Comparison of ENCODE assay signal across 9 cellular contexts in the genomic region with DNA sequence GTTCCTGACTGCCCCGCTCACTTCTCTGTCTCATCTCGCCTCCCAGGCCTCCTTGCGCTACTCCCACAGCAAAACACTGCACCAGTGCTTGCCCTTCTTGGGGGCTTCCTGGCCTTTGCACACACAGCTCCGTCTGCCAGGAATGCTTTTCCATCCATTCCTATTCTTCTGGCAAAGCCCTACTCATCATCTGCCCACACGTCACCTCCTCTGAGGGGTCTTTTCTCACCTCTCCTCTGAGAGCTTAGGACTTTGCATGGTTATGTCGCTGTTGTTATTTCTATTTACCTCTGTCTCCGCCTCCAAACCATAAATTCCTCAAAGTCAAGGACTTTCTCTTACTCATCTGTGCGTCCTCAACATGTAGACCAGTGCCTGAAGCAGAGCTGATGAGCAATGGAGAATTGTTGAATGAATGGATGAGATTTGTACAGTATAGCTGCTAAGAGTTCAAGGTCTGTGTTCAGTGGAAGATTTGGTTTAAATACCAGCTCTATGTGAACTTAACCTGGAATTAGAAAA. TPM values are rescaled to one million over a fixed set of nuclear protein-coding genes. Genes with fewer than 3 reads are reported as not detected.
DNase-seq lines count a peak whose midpoint lies in the region; ATAC-seq, FAIRE-seq and TF ChIP-seq lines count a peak whose summit lies in the region.
"Had no signal": no experiment of that assay in that cellular context is flagged by ENCODE, and none has a peak within 500 bp of the region (broad histone marks: within the 10 kb centered on the region; RNA-seq: fewer than 3 reads in every experiment).

No MANE protein-coding gene starts in this region.

- peak in 1 of 2 donors; percentile 66 for TF ChIP-seq POLR2A in tibial nerve (IDR thresholded peaks at IDR 0.05)

- CTCF ChIA-PET in activated naive CD4-positive, alpha-beta T cell treated with anti-CD3 and anti-CD28 coated beads, Interleukin-2, amount 10 ng/mL, durations not matched to agents 7 days and 5 days (lab: Charles Lee) = interaction anchor here (0.6 to 13.0 kb wide), 6 partner anchors 9 to 58 kb away, joined by 3 to 189 read pairs (median 28); a partner anchor contains a TSS

- peaks cover 64% of the 10 kb centered on the region for H3K4me1 Mint-ChIP-seq in activated naive CD4-positive, alpha-beta T cell treated with anti-CD3 and anti-CD28 coated beads, Interleukin-2, amount 10 ng/mL, durations not matched to agents 7 days and 5 days

- H3K27me3 ChIP-seq in bronchial epithelial cell (ENCODE audit: control insufficient read depth, insufficient read depth, low read length) = no peaks in the 10 kb centered on the region
- H3K27me3 ChIP-seq in muscle layer of duodenum (ENCODE audit: low read depth, low read length) = no peaks in the 10 kb centered on the region
- H3K27me3 ChIP-seq in tibial nerve = no peaks in the 10 kb centered on the region

- H3K4me1 ChIP-seq in muscle layer of duodenum (ENCODE audit: control insufficient read depth in 1 of 2, insufficient read depth in 2 of 2, low read length in 2 of 2) (peaks cover 38 to 39% of the 10 kb centered on the region in 2 donors), tibial nerve (peaks cover 4 to 63% (median 44%) of the 10 kb centered on the region in 4 donors)

- no peaks in the 10 kb centered on the region for H3K9me3 Mint-ChIP-seq in activated naive CD4-positive, alpha-beta T cell treated with anti-CD3 and anti-CD28 coated beads, Interleukin-2, amount 10 ng/mL, durations not matched to agents 7 days and 5 days

- H3K9me3 ChIP-seq in muscle layer of duodenum (ENCODE audit: control insufficient read depth in 1 of 2, low read length in 2 of 2) (no peaks in the 10 kb centered on the region), tibial nerve (no peaks in the 10 kb centered on the region)

- no peaks in the 10 kb centered on the region for H3K36me3 Mint-ChIP-seq in activated naive CD4-positive, alpha-beta T cell treated with anti-CD3 and anti-CD28 coated beads, Interleukin-2, amount 10 ng/mL, durations not matched to agents 7 days and 5 days

- TF ChIP-seq CTCF in bronchial epithelial cell (IDR thresholded peaks at IDR 0.05; ENCODE audit: insufficient read depth, low read length, severe bottlenecking) (no peak), tibial nerve (IDR thresholded peaks at IDR 0.05) (peak in 1 of 5 experiments; percentile 6)

- peak overlapping the region; percentile 13 for H3K27ac Mint-ChIP-seq in activated naive CD4-positive, alpha-beta T cell treated with anti-CD3 and anti-CD28 coated beads, Interleukin-2, amount 10 ng/mL, durations not matched to agents 7 days and 5 days

- DNase-seq in activated naive CD4-positive, alpha-beta T cell treated with anti-CD3 and anti-CD28 coated beads, Interleukin-2, amount 10 ng/mL, durations not matched to agents 7 days and 5 days = no peak
- no peak for DNase-seq in activated naive CD4-positive, alpha-beta T cell treated with anti-CD3 and anti-CD28 coated beads, Interleukin-2, amount 50 U/mL, for 16 hours
- peak; percentile 65 for DNase-seq in bronchial epithelial cell (ENCODE audit: low read depth)
- no peak for DNase-seq in tibial nerve (ENCODE audit: low spot score in 2 of 2)
- DNase-seq in midbrain (lab: John Stamatoyannopoulos, UW) = no peak
- no peak for DNase-seq in SIG-M5 treated with dmso at 0.1 percent for 504 hours (lab: John Stamatoyannopoulos, UW; ENCODE audit: unreplicated experiment)

- no peaks in the 10 kb centered on the region for H3K27me3 Mint-ChIP-seq in activated naive CD4-positive, alpha-beta T cell treated with anti-CD3 and anti-CD28 coated beads, Interleukin-2, amount 10 ng/mL, durations not matched to agents 7 days and 5 days

- 36 to 45% methylated on average over 8 of the region's 8 CpGs for WGBS in tibial nerve, 2 donors

- no peak for TF ChIP-seq EP300 in tibial nerve (IDR thresholded peaks at IDR 0.05)

- H3K27ac ChIP-seq in muscle layer of duodenum (ENCODE audit: low read length) = peak overlapping the region; percentile 97
- peak overlapping the region; percentile 79 to 98 (median 94) for H3K27ac ChIP-seq in tibial nerve

- ATAC-seq in GM19035 (IDR thresholded peaks at IDR 0.05; ENCODE audit: unreplicated experiment) = no peak

- H3K4me3 Mint-ChIP-seq in activated naive CD4-positive, alpha-beta T cell treated with anti-CD3 and anti-CD28 coated beads, Interleukin-2, amount 10 ng/mL, durations not matched to agents 7 days and 5 days = no peak overlapping the region

- no peak for FAIRE-seq in bronchial epithelial cell (lab: Jason Lieb, UNC)

- no peak overlapping the region for H3K4me3 ChIP-seq in bronchial epithelial cell (ENCODE audit: low read depth, low read length)
- H3K4me3 ChIP-seq in muscle layer of duodenum (ENCODE audit: low read depth in 1 of 2, low read length in 2 of 2) = peak overlapping the region in 1 of 2 donors; percentile 12
- peak overlapping the region in 1 of 4 donors; percentile 15 for H3K4me3 ChIP-seq in tibial nerve

- no peaks in the 10 kb centered on the region for H3K36me3 ChIP-seq in bronchial epithelial cell (ENCODE audit: control insufficient read depth, insufficient read depth, low read length)
- no peaks in the 10 kb centered on the region for H3K36me3 ChIP-seq in muscle layer of duodenum (ENCODE audit: control insufficient read depth in 1 of 2, insufficient read depth in 2 of 2, low read length in 2 of 2)
- no peaks in the 10 kb centered on the region for H3K36me3 ChIP-seq in tibial nerve

RNA-seq across cellular contexts. Expression of a gene that starts 26.4 kb away (rescaled TPM):
- total RNA-seq in bronchial epithelial cell (12.9 and 25.9 TPM in 2 replicates), tibial nerve (100 to 1,000 TPM; 153 to 208 (median 177) TPM)

RNA-seq across cellular contexts. Expression of a gene that starts 49.5 kb away (rescaled TPM):
- total RNA-seq in bronchial epithelial cell (under 0.01 TPM in 2 replicates), tibial nerve (under 1 TPM in 2 of 4 donors, not detected in 2; 0.39 to 0.42 TPM)
- total RNA-seq: kidney epithelial cell had no signal
